Comparison of ENCODE assay signal across 9 cellular contexts in genomic region chr21:35217504-35218060, GRCh38.
DNase-seq lines count a peak whose midpoint lies in the region; ATAC-seq and TF ChIP-seq lines count a peak whose summit lies in the region.
"Had no signal": no experiment of that assay in that cellular context is flagged by ENCODE, and none has a peak within 500 bp of the region (broad histone marks: within the 10 kb centered on the region; RNA-seq: fewer than 3 reads in every experiment).

No MANE protein-coding gene starts in this region.

- H3K27me3 ChIP-seq in fibroblast of lung (ENCODE audit: control insufficient read depth, insufficient read depth, low read length): no peaks in the 10 kb centered on the region
- H3K27me3 ChIP-seq in thyroid gland: no peaks in the 10 kb centered on the region

- no peak overlapping the region for H3K4me2 ChIP-seq in fibroblast of lung (ENCODE audit: extremely low read depth, insufficient read depth, low read length)

- CTCF ChIA-PET in activated naive CD4-positive, alpha-beta T cell treated with anti-CD3 and anti-CD28 coated beads for 36 hours (lab: Charles Lee): no interaction called here
- CTCF ChIA-PET in activated naive CD4-positive, alpha-beta T cell treated with anti-CD3 and anti-CD28 coated beads, Interleukin-2, amount 10 ng/mL, durations not matched to agents 7 days and 5 days (lab: Charles Lee): no interaction called here

- H3K4me1 ChIP-seq in fibroblast of lung (ENCODE audit: control insufficient read depth, extremely low read depth, insufficient read depth, low read length): peaks cover under 1% of the 10 kb centered on the region
- peaks cover 5 to 20% of the 10 kb centered on the region in 2 donors for H3K4me1 ChIP-seq in thyroid gland

- H3K27ac ChIP-seq in fibroblast of lung (ENCODE audit: insufficient read depth, low read length): no peak overlapping the region
- H3K27ac ChIP-seq in thyroid gland: peak overlapping the region in 1 of 3 donors; percentile 56

- peak overlapping the region; percentile 82 for H3K27ac Mint-ChIP-seq in activated naive CD4-positive, alpha-beta T cell treated with anti-CD3 and anti-CD28 coated beads for 36 hours
- no peak overlapping the region for H3K27ac Mint-ChIP-seq in activated naive CD4-positive, alpha-beta T cell treated with anti-CD3 and anti-CD28 coated beads, Interleukin-2, amount 10 ng/mL, durations not matched to agents 7 days and 5 days
- H3K27ac Mint-ChIP-seq in stimulated activated naive B cell treated with anti-CD40 and anti-IgM and Interleukin-4, amounts not matched to agents 10 μg/mL and 1 μg/mL and 100 μg/mL, for 72 hours: no peak overlapping the region

- H3K4me3 ChIP-seq in fibroblast of lung (replicated peaks in 1 of 4; ENCODE audit: control extremely low read depth in 1 of 4, insufficient read depth in 1 of 4, low read depth in 3 of 4, low read length in 4 of 4) (no peak overlapping the region), thyroid gland (replicated peaks in 1 of 3) (no peak overlapping the region)

- H3K9me3 ChIP-seq in fibroblast of lung (ENCODE audit: control insufficient read depth, insufficient read depth, low read depth, low read length) (no peaks in the 10 kb centered on the region), thyroid gland (no peaks in the 10 kb centered on the region)

- intact Hi-C loops in activated naive CD4-positive, alpha-beta T cell treated with anti-CD3 and anti-CD28 coated beads for 36 hours (cut with micrococcal nuclease): loop anchor here (1.0 to 5.0 kb wide), 5 partner anchors 10 to 325 kb away; no protein-coding TSS in a partner anchor
- intact Hi-C loops in thyroid gland (cut with DNase I): no loop called here

- WGBS in thyroid gland, 2 donors: 53 to 56% methylated on average over 1 of the region's 1 CpG

- H3K36me3 ChIP-seq in fibroblast of lung (ENCODE audit: control insufficient read depth, insufficient read depth, low read length) (no peaks in the 10 kb centered on the region), thyroid gland (no peaks in the 10 kb centered on the region)

- H3K27me3 Mint-ChIP-seq in activated naive CD4-positive, alpha-beta T cell treated with anti-CD3 and anti-CD28 coated beads for 36 hours (ENCODE audit: low read depth): no peaks in the 10 kb centered on the region
- peaks cover 1% of the 10 kb centered on the region for H3K27me3 Mint-ChIP-seq in activated naive CD4-positive, alpha-beta T cell treated with anti-CD3 and anti-CD28 coated beads, Interleukin-2, amount 10 ng/mL, durations not matched to agents 7 days and 5 days
- H3K27me3 Mint-ChIP-seq in stimulated activated naive B cell treated with anti-CD40 and anti-IgM and Interleukin-4, amounts not matched to agents 10 μg/mL and 1 μg/mL and 100 μg/mL, for 72 hours: no peaks in the 10 kb centered on the region

- no peaks in the 10 kb centered on the region for H4K20me1 ChIP-seq in fibroblast of lung (ENCODE audit: control insufficient read depth, extremely low read depth, insufficient read depth, low read length)

- H3K36me3 Mint-ChIP-seq in activated naive CD4-positive, alpha-beta T cell treated with anti-CD3 and anti-CD28 coated beads for 36 hours (ENCODE audit: low read depth): peaks cover 2% of the 10 kb centered on the region
- H3K36me3 Mint-ChIP-seq in activated naive CD4-positive, alpha-beta T cell treated with anti-CD3 and anti-CD28 coated beads, Interleukin-2, amount 10 ng/mL, durations not matched to agents 7 days and 5 days: no peaks in the 10 kb centered on the region
- no peaks in the 10 kb centered on the region for H3K36me3 Mint-ChIP-seq in stimulated activated naive B cell treated with anti-CD40 and anti-IgM and Interleukin-4, amounts not matched to agents 10 μg/mL and 1 μg/mL and 100 μg/mL, for 72 hours

- TF ChIP-seq POLR2A in thyroid gland (IDR thresholded peaks at IDR 0.05): no peak

- H2AFZ ChIP-seq in fibroblast of lung (ENCODE audit: low read length): no peak overlapping the region

- peaks cover 4% of the 10 kb centered on the region for H3K9me3 Mint-ChIP-seq in activated naive CD4-positive, alpha-beta T cell treated with anti-CD3 and anti-CD28 coated beads for 36 hours
- no peaks in the 10 kb centered on the region for H3K9me3 Mint-ChIP-seq in activated naive CD4-positive, alpha-beta T cell treated with anti-CD3 and anti-CD28 coated beads, Interleukin-2, amount 10 ng/mL, durations not matched to agents 7 days and 5 days
- no peaks in the 10 kb centered on the region for H3K9me3 Mint-ChIP-seq in stimulated activated naive B cell treated with anti-CD40 and anti-IgM and Interleukin-4, amounts not matched to agents 10 μg/mL and 1 μg/mL and 100 μg/mL, for 72 hours

- DNase-seq in activated naive CD4-positive, alpha-beta T cell treated with anti-CD3 and anti-CD28 coated beads for 36 hours: peak; percentile 82
- DNase-seq in activated naive CD4-positive, alpha-beta T cell treated with anti-CD3 and anti-CD28 coated beads, Interleukin-2, amount 10 ng/mL, durations not matched to agents 7 days and 5 days: no peak
- DNase-seq in RKO (ENCODE audit: low spot score): peak; percentile 22
- peak; percentile 82 to 95 for DNase-seq in fibroblast of lung (ENCODE audit: low read depth in 2 of 2)
- peak; percentile 18 to 25 for DNase-seq in thyroid gland
- no peak for DNase-seq in stimulated activated naive B cell treated with anti-CD40 and anti-IgM and Interleukin-4, amounts not matched to agents 10 μg/mL and 1 μg/mL and 100 μg/mL, for 72 hours
- DNase-seq: DMS 273 treated with DMSO at 0.1 percent for 48 hours had no signal

- ATAC-seq in HG03565 (IDR thresholded peaks at IDR 0.05; ENCODE audit: unreplicated experiment): no peak
- ATAC-seq in stimulated activated naive B cell treated with anti-CD40 and anti-IgM and Interleukin-4, amounts not matched to agents 10 μg/mL and 1 μg/mL and 100 μg/mL, for 72 hours (replicated peaks): no peak
- no peak for ATAC-seq in HG03442 (IDR thresholded peaks at IDR 0.05; ENCODE audit: unreplicated experiment)

- H3K4me3 Mint-ChIP-seq in activated naive CD4-positive, alpha-beta T cell treated with anti-CD3 and anti-CD28 coated beads for 36 hours: no peak overlapping the region
- H3K4me3 Mint-ChIP-seq in activated naive CD4-positive, alpha-beta T cell treated with anti-CD3 and anti-CD28 coated beads, Interleukin-2, amount 10 ng/mL, durations not matched to agents 7 days and 5 days: no peak overlapping the region
- no peak overlapping the region for H3K4me3 Mint-ChIP-seq in stimulated activated naive B cell treated with anti-CD40 and anti-IgM and Interleukin-4, amounts not matched to agents 10 μg/mL and 1 μg/mL and 100 μg/mL, for 72 hours

- TF ChIP-seq CTCF in fibroblast of lung (conservative IDR thresholded peaks at IDR 0.05 in 1 of 2, IDR thresholded peaks at IDR 0.05 in 1 of 2; ENCODE audit: low read depth in 1 of 2, low read length in 2 of 2) (no peak), thyroid gland (IDR thresholded peaks at IDR 0.05) (no peak)

- H3K79me2 ChIP-seq in fibroblast of lung (ENCODE audit: control insufficient read depth, insufficient read depth, low read length): no peaks in the 10 kb centered on the region

- H3K4me1 Mint-ChIP-seq in activated naive CD4-positive, alpha-beta T cell treated with anti-CD3 and anti-CD28 coated beads for 36 hours (ENCODE audit: low read depth): peaks cover 32% of the 10 kb centered on the region
- peaks cover 14% of the 10 kb centered on the region for H3K4me1 Mint-ChIP-seq in activated naive CD4-positive, alpha-beta T cell treated with anti-CD3 and anti-CD28 coated beads, Interleukin-2, amount 10 ng/mL, durations not matched to agents 7 days and 5 days
- peaks cover 15 to 27% of the 10 kb centered on the region in 2 donors for H3K4me1 Mint-ChIP-seq in stimulated activated naive B cell treated with anti-CD40 and anti-IgM and Interleukin-4, amounts not matched to agents 10 μg/mL and 1 μg/mL and 100 μg/mL, for 72 hours

- no peak overlapping the region for H3K9ac ChIP-seq in fibroblast of lung (ENCODE audit: insufficient read depth, low read length)

Comparison
In these comparisons a context has a peak if more than half of its experiments do, and no peak if none do; other contexts are left out.
1. DNase-seq: peak in activated naive CD4-positive, alpha-beta T cell treated with anti-CD3 and anti-CD28 coated beads for 36 hours (single experiment), RKO (single experiment), fibroblast of lung (2 of 2) and thyroid gland (2 of 2); none in activated naive CD4-positive, alpha-beta T cell treated with anti-CD3 and anti-CD28 coated beads, Interleukin-2, amount 10 ng/mL, durations not matched to agents 7 days and 5 days (single experiment) and stimulated activated naive B cell treated with anti-CD40 and anti-IgM and Interleukin-4, amounts not matched to agents 10 μg/mL and 1 μg/mL and 100 μg/mL, for 72 hours (single experiment).